In genomic region chr4:145132521-145133098, GRCh38 we compare ENCODE assay signal across 9 cellular contexts. TPM values are rescaled to one million over a fixed set of nuclear protein-coding genes. Genes with fewer than 3 reads are reported as not detected.
A peak's percentile ranks its signal among the peaks of the same experiment; 100 is the strongest.
DNase-seq lines count a peak whose midpoint lies in the region; ATAC-seq and TF ChIP-seq lines count a peak whose summit lies in the region.
"Had no signal": no experiment of that assay in that cellular context is flagged by ENCODE, and none has a peak within 500 bp of the region (broad histone marks: within the 10 kb centered on the region; RNA-seq: fewer than 3 reads in every experiment).

No MANE protein-coding gene starts in this region.

- no peak for TF ChIP-seq CTCF in choroid plexus epithelial cell (conservative IDR thresholded peaks at IDR 0.05; ENCODE audit: low read depth, low read length)

- ATAC-seq in GM21737 (IDR thresholded peaks at IDR 0.05; ENCODE audit: unreplicated experiment), result peak; percentile 67
- ATAC-seq: mucosa of descending colon had no signal

- DNase-seq in NCI-H82 (lab: John Stamatoyannopoulos, UW) (peak; percentile 8), NCI-H82 treated with DMSO at 0.1 percent for 48 hours (lab: John Stamatoyannopoulos, UW; ENCODE audit: unreplicated experiment) (no peak), LHCN-M2 (ENCODE audit: low read depth) (peak; percentile 3), choroid plexus epithelial cell (ENCODE audit: low read depth) (peak; percentile 47), cerebellum (ENCODE audit: low spot score) (no peak), NCI-H1048 (lab: John Stamatoyannopoulos, UW) (no peak), DMS153 (lab: John Stamatoyannopoulos, UW) (no peak)

- no peak overlapping the region for H3K4me3 ChIP-seq in choroid plexus epithelial cell (ENCODE audit: low read depth, low read length)
- H3K4me3 ChIP-seq: mucosa of descending colon had no signal

RNA-seq across cellular contexts. Expression of gene ABCE1, which starts 34.5 kb away (rescaled TPM):
- total RNA-seq in LHCN-M2 (2014; rRNA removed) (183 and 197 TPM in 2 replicates), cerebellum (92.1 TPM)
- polyA plus RNA-seq in LHCN-M2 (2012), result 37.9 TPM

RNA-seq across cellular contexts. Expression of gene ANAPC10, which starts 34.6 kb away (rescaled TPM):
- total RNA-seq in LHCN-M2 (2014; rRNA removed), result 26.2 and 41.6 TPM in 2 replicates
- polyA plus RNA-seq in LHCN-M2 (2012), result 11.9 TPM
- total RNA-seq in cerebellum, result 43.0 TPM

RNA-seq across cellular contexts. Expression of gene OTUD4, which starts 47.8 kb away (rescaled TPM):
- total RNA-seq in LHCN-M2 (2014; rRNA removed), result 19.2 and 31.7 TPM in 2 replicates
- polyA plus RNA-seq in LHCN-M2 (2012), result 7.0 TPM
- 42.6 TPM for total RNA-seq in cerebellum

Comparison
In these comparisons a context has a peak if more than half of its experiments do, and no peak if none do; other contexts are left out.
1. DNase-seq: peak in NCI-H82 (single experiment), LHCN-M2 (single experiment) and choroid plexus epithelial cell (single experiment); none in NCI-H82 treated with DMSO at 0.1 percent for 48 hours (single experiment), cerebellum (single experiment), NCI-H1048 (single experiment) and DMS153 (single experiment).